33 cellular contexts compared by ENCODE assay signal in genomic region chr4:8254076-8254475, GRCh38. TPM values are rescaled to one million over a fixed set of nuclear protein-coding genes. Genes with fewer than 3 reads are reported as not detected.
"Had no signal": no experiment of that assay in that cellular context is flagged by ENCODE, and none has a peak within 500 bp of the region (broad histone marks: within the 10 kb centered on the region; RNA-seq: fewer than 3 reads in every experiment).

No MANE protein-coding gene starts in this region.

- H3K27ac ChIP-seq: adrenal gland, SK-N-MC had no signal

- H3K27me3 ChIP-seq: adrenal gland had no signal

- H3K36me3 ChIP-seq: adrenal gland had no signal

- H3K9me3 ChIP-seq: adrenal gland had no signal

- H3K27me3 Mint-ChIP-seq: activated CD4-positive, alpha-beta T cell treated with anti-CD3 and anti-CD28 coated beads, Interleukin-2, amount 10 ng/mL, durations not matched to agents 24 days and 14 days; activated T-helper 17 cell treated with anti-CD3 and anti-CD28 coated beads, Interleukin-2, amount 50 U/mL, for 72 hours; T-cell had no signal

- H3K36me3 Mint-ChIP-seq: activated naive CD4-positive, alpha-beta T cell treated with anti-CD3 and anti-CD28 coated beads, Interleukin-2, amount 10 ng/mL, durations not matched to agents 7 days and 5 days; activated naive CD8-positive, alpha-beta T cell treated with anti-CD3 and anti-CD28 coated beads, Interleukin-2, amount 10 ng/mL, durations not matched to agents 7 days and 5 days; T-cell had no signal

- ATAC-seq: activated T-cell treated with anti-CD3 and anti-CD28 coated beads, Interleukin-2, amount 50 U/mL, for 4 hours; activated T-helper 17 cell treated with anti-CD3 and anti-CD28 coated beads, Interleukin-2, amount 50 U/mL, for 72 hours; Panc1; T-cell had no signal

- H3K9me3 Mint-ChIP-seq: activated B cell treated with CpG ODN at 0.5 μM for 24 hours; activated CD4-positive, alpha-beta T cell treated with anti-CD3 and anti-CD28 coated beads, Interleukin-2, amount 10 ng/mL, durations not matched to agents 24 days and 14 days; activated naive CD4-positive, alpha-beta T cell treated with anti-CD3 and anti-CD28 coated beads, Interleukin-2, amount 10 ng/mL, durations not matched to agents 7 days and 5 days; activated naive CD8-positive, alpha-beta T cell treated with anti-CD3 and anti-CD28 coated beads, Interleukin-2, amount 10 ng/mL, durations not matched to agents 7 days and 5 days; activated T-cell treated with anti-CD3 and anti-CD28 coated beads, Interleukin-2, amount 50 U/mL, for 4 hours; activated T-helper 17 cell treated with anti-CD3 and anti-CD28 coated beads, Interleukin-2, amount 50 U/mL, for 72 hours; T-cell had no signal

- H3K4me1 Mint-ChIP-seq: activated B cell treated with CpG ODN at 0.5 μM for 24 hours; activated CD4-positive, alpha-beta T cell treated with anti-CD3 and anti-CD28 coated beads, Interleukin-2, amount 10 ng/mL, durations not matched to agents 24 days and 14 days; activated naive CD4-positive, alpha-beta T cell treated with anti-CD3 and anti-CD28 coated beads, Interleukin-2, amount 10 ng/mL, durations not matched to agents 7 days and 5 days; activated naive CD8-positive, alpha-beta T cell treated with anti-CD3 and anti-CD28 coated beads, Interleukin-2, amount 10 ng/mL, durations not matched to agents 7 days and 5 days; activated T-helper 17 cell treated with anti-CD3 and anti-CD28 coated beads, Interleukin-2, amount 50 U/mL, for 72 hours; T-cell had no signal

- H3K4me1 ChIP-seq: adrenal gland had no signal

- H3K4me3 ChIP-seq: adrenal gland, SK-N-MC had no signal

- DNase-seq: activated B cell treated with CpG ODN at 0.5 μM for 24 hours; activated CD4-positive, alpha-beta T cell treated with anti-CD3 and anti-CD28 coated beads for 1 hour; activated CD4-positive, alpha-beta T cell treated with anti-CD3 and anti-CD28 coated beads, Interleukin-2, amount 10 ng/mL, durations not matched to agents 24 days and 14 days; activated CD4-positive, alpha-beta T cell treated with anti-CD3 and anti-CD28 coated beads, Interleukin-2, amount 50 U/mL, for 48 hours; activated CD8-positive, alpha-beta memory T cell treated with anti-CD3 and anti-CD28 coated beads for 24 hours; activated gamma-delta T cell; activated naive CD4-positive, alpha-beta T cell treated with anti-CD3 and anti-CD28 coated beads, Interleukin-2, amount 10 ng/mL, durations not matched to agents 7 days and 5 days; activated naive CD8-positive, alpha-beta T cell treated with anti-CD3 and anti-CD28 coated beads, Interleukin-2, amount 10 ng/mL, durations not matched to agents 7 days and 5 days; activated T-cell treated with anti-CD3 and anti-CD28 coated beads, Interleukin-2, amount 50 U/mL, for 4 hours; adrenal gland; anterior cingulate cortex; IMR-90; Kasumi-1; KBM-7; NCI-H1092 treated with DMSO at 0.1 percent for 48 hours; NCI-H1417 treated with DMSO at 0.1 percent for 48 hours; NCI-H1694; NCI-H2029; NCI-H2107; NCI-H2171 treated with DMSO at 0.1 percent for 48 hours; NCI-H226; NCI-H526 treated with DMSO at 0.1 percent for 48 hours; NCI-H82; RPMI8226; SIG-M5; T-cell; T-helper 2 cell; T1000 had no signal

- H3K4me3 Mint-ChIP-seq: activated B cell treated with CpG ODN at 0.5 μM for 24 hours; activated CD4-positive, alpha-beta T cell treated with anti-CD3 and anti-CD28 coated beads, Interleukin-2, amount 10 ng/mL, durations not matched to agents 24 days and 14 days; activated naive CD4-positive, alpha-beta T cell treated with anti-CD3 and anti-CD28 coated beads, Interleukin-2, amount 10 ng/mL, durations not matched to agents 7 days and 5 days; activated naive CD8-positive, alpha-beta T cell treated with anti-CD3 and anti-CD28 coated beads, Interleukin-2, amount 10 ng/mL, durations not matched to agents 7 days and 5 days; activated T-cell treated with anti-CD3 and anti-CD28 coated beads, Interleukin-2, amount 50 U/mL, for 4 hours; activated T-helper 17 cell treated with anti-CD3 and anti-CD28 coated beads, Interleukin-2, amount 50 U/mL, for 72 hours; T-cell had no signal

- H3K27ac Mint-ChIP-seq: activated B cell treated with CpG ODN at 0.5 μM for 24 hours; activated CD4-positive, alpha-beta T cell treated with anti-CD3 and anti-CD28 coated beads, Interleukin-2, amount 10 ng/mL, durations not matched to agents 24 days and 14 days; activated naive CD4-positive, alpha-beta T cell treated with anti-CD3 and anti-CD28 coated beads, Interleukin-2, amount 10 ng/mL, durations not matched to agents 7 days and 5 days; activated naive CD8-positive, alpha-beta T cell treated with anti-CD3 and anti-CD28 coated beads, Interleukin-2, amount 10 ng/mL, durations not matched to agents 7 days and 5 days; activated T-helper 17 cell treated with anti-CD3 and anti-CD28 coated beads, Interleukin-2, amount 50 U/mL, for 72 hours; T-cell had no signal

RNA-seq across cellular contexts. Expression of gene HTRA3, which starts 15.5 kb away (rescaled TPM):
- total RNA-seq: activated B cell treated with CpG ODN at 0.5 μM for 24 hours; activated CD4-positive, alpha-beta T cell treated with anti-CD3 and anti-CD28 coated beads, Interleukin-2, amount 10 ng/mL, durations not matched to agents 24 days and 14 days; activated naive CD8-positive, alpha-beta T cell treated with anti-CD3 and anti-CD28 coated beads, Interleukin-2, amount 10 ng/mL, durations not matched to agents 7 days and 5 days; activated T-cell treated with anti-CD3 and anti-CD28 coated beads, Interleukin-2, amount 50 U/mL, for 4 hours; activated T-helper 17 cell treated with anti-CD3 and anti-CD28 coated beads, Interleukin-2, amount 50 U/mL, for 72 hours; NCI-H460; OCI-LY7 had no signal
